22 cellular contexts compared by ENCODE assay signal in the genomic region with DNA sequence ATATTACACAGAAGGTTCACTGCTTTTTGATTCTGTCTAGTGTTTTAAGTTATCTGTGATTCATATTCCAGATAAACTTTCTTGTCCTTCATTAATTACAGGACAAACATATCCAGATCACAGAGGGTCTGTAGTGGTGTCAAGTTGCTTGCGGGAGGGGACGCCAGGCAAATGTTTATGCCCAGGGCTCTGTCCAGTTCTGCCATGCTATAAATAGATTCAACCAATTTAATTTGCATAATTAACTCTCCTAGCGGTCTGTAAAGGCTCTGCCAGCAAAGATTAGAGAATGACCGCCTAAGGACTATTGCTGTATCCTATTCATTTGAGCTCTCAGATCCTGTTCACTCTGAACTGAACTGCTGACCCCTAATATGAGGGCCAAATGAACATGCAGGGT. TPM values are rescaled to one million over a fixed set of nuclear protein-coding genes. Genes with fewer than 3 reads are reported as not detected.
"Had no signal": no experiment of that assay in that cellular context is flagged by ENCODE, and none has a peak within 500 bp of the region (broad histone marks: within the 10 kb centered on the region; RNA-seq: fewer than 3 reads in every experiment).

No MANE protein-coding gene starts in this region.

- H3K27me3 Mint-ChIP-seq: activated B cell treated with CpG ODN at 0.5 μM for 24 hours; activated CD4-positive, alpha-beta memory T cell treated with anti-CD3 and anti-CD28 coated beads, Interleukin-2, amount 10 ng/mL, durations not matched to agents 7 days and 5 days; activated naive CD4-positive, alpha-beta T cell treated with anti-CD3 and anti-CD28 coated beads, Interleukin-2, amount 10 ng/mL, durations not matched to agents 7 days and 5 days; naive B cell had no signal

- H3K4me3 Mint-ChIP-seq: activated B cell treated with CpG ODN at 0.5 μM for 24 hours; activated CD4-positive, alpha-beta memory T cell treated with anti-CD3 and anti-CD28 coated beads, Interleukin-2, amount 10 ng/mL, durations not matched to agents 7 days and 5 days; activated naive CD4-positive, alpha-beta T cell treated with anti-CD3 and anti-CD28 coated beads, Interleukin-2, amount 10 ng/mL, durations not matched to agents 7 days and 5 days; activated T-cell treated with anti-CD3 and anti-CD28 coated beads, Interleukin-2, amount 50 U/mL, for 72 hours; naive B cell; stimulated activated memory B cell treated with anti-CD40 and anti-IgM and Interleukin-4, amounts not matched to agents 10 μg/mL and 1 μg/mL and 100 μg/mL, for 72 hours; T-helper 2 cell treated with Interferon-gamma antibody and Interleukin-4, amounts not matched to agents 5 μg/mL and 100 μg/mL, for 36 hours had no signal

- H3K27ac Mint-ChIP-seq: activated B cell treated with CpG ODN at 0.5 μM for 24 hours; activated CD4-positive, alpha-beta memory T cell treated with anti-CD3 and anti-CD28 coated beads, Interleukin-2, amount 10 ng/mL, durations not matched to agents 7 days and 5 days; activated naive CD4-positive, alpha-beta T cell treated with anti-CD3 and anti-CD28 coated beads, Interleukin-2, amount 10 ng/mL, durations not matched to agents 7 days and 5 days; activated T-cell treated with anti-CD3 and anti-CD28 coated beads, Interleukin-2, amount 50 U/mL, for 72 hours; naive B cell; stimulated activated memory B cell treated with anti-CD40 and anti-IgM and Interleukin-4, amounts not matched to agents 10 μg/mL and 1 μg/mL and 100 μg/mL, for 72 hours; T-helper 2 cell treated with Interferon-gamma antibody and Interleukin-4, amounts not matched to agents 5 μg/mL and 100 μg/mL, for 36 hours had no signal

- ATAC-seq: activated T-cell treated with anti-CD3 and anti-CD28 coated beads, Interleukin-2, amount 50 U/mL, for 72 hours; gastroesophageal sphincter; lower lobe of right lung; stimulated activated memory B cell treated with anti-CD40 and anti-IgM and Interleukin-4, amounts not matched to agents 10 μg/mL and 1 μg/mL and 100 μg/mL, for 72 hours had no signal

- H3K9me3 ChIP-seq: gastroesophageal sphincter, lower lobe of right lung, sigmoid colon, stomach, suprapubic skin, transverse colon, uterus had no signal

- DNase-seq: activated B cell treated with CpG ODN at 0.5 μM for 24 hours; activated CD4-positive, alpha-beta memory T cell treated with anti-CD3 and anti-CD28 coated beads, Interleukin-2, amount 10 ng/mL, durations not matched to agents 7 days and 5 days; activated CD4-positive, alpha-beta T cell treated with anti-CD3 and anti-CD28 coated beads for 4 hours; activated effector memory CD4-positive, alpha-beta T cell treated with anti-CD3 and anti-CD28 coated beads, Interleukin-2, amount 50 U/mL, for 16 hours; activated naive CD4-positive, alpha-beta T cell treated with anti-CD3 and anti-CD28 coated beads, Interleukin-2, amount 10 ng/mL, durations not matched to agents 7 days and 5 days; activated T-cell treated with anti-CD3 and anti-CD28 coated beads, Interleukin-2, amount 50 U/mL, for 72 hours; amygdala; head of caudate nucleus; lower lobe of right lung; naive B cell; occipital lobe; sigmoid colon; stimulated activated CD4-positive, alpha-beta T cell treated with anti-CD3 and anti-CD28 coated beads, Interleukin-15, amount 100 ng/mL, for 24 hours; stomach; transverse colon; uterus had no signal

- H3K27me3 ChIP-seq: gastroesophageal sphincter, sigmoid colon, stomach, suprapubic skin, transverse colon, uterus had no signal

- H3K4me3 ChIP-seq: gastroesophageal sphincter, lower lobe of right lung, sigmoid colon, smooth muscle cell, stomach, suprapubic skin, transverse colon, uterus had no signal

- H3K36me3 Mint-ChIP-seq: activated naive CD4-positive, alpha-beta T cell treated with anti-CD3 and anti-CD28 coated beads, Interleukin-2, amount 10 ng/mL, durations not matched to agents 7 days and 5 days; naive B cell; stimulated activated memory B cell treated with anti-CD40 and anti-IgM and Interleukin-4, amounts not matched to agents 10 μg/mL and 1 μg/mL and 100 μg/mL, for 72 hours had no signal

- H3K27ac ChIP-seq: epithelial cell of prostate, gastroesophageal sphincter, lower lobe of right lung, sigmoid colon, stomach, suprapubic skin, transverse colon, uterus had no signal

- H3K4me1 Mint-ChIP-seq: activated B cell treated with CpG ODN at 0.5 μM for 24 hours; activated CD4-positive, alpha-beta memory T cell treated with anti-CD3 and anti-CD28 coated beads, Interleukin-2, amount 10 ng/mL, durations not matched to agents 7 days and 5 days; activated naive CD4-positive, alpha-beta T cell treated with anti-CD3 and anti-CD28 coated beads, Interleukin-2, amount 10 ng/mL, durations not matched to agents 7 days and 5 days; naive B cell; stimulated activated memory B cell treated with anti-CD40 and anti-IgM and Interleukin-4, amounts not matched to agents 10 μg/mL and 1 μg/mL and 100 μg/mL, for 72 hours had no signal

- H3K9me3 Mint-ChIP-seq: activated B cell treated with CpG ODN at 0.5 μM for 24 hours; activated CD4-positive, alpha-beta memory T cell treated with anti-CD3 and anti-CD28 coated beads, Interleukin-2, amount 10 ng/mL, durations not matched to agents 7 days and 5 days; activated naive CD4-positive, alpha-beta T cell treated with anti-CD3 and anti-CD28 coated beads, Interleukin-2, amount 10 ng/mL, durations not matched to agents 7 days and 5 days; stimulated activated memory B cell treated with anti-CD40 and anti-IgM and Interleukin-4, amounts not matched to agents 10 μg/mL and 1 μg/mL and 100 μg/mL, for 72 hours had no signal

- H3K4me1 ChIP-seq: gastroesophageal sphincter, lower lobe of right lung, stomach, suprapubic skin, transverse colon, uterus had no signal

- H3K36me3 ChIP-seq: gastroesophageal sphincter, lower lobe of right lung, sigmoid colon, stomach, suprapubic skin, transverse colon, uterus had no signal

RNA-seq across cellular contexts. Expression of a gene that starts 59.7 kb away (rescaled TPM):
- total RNA-seq: activated B cell treated with CpG ODN at 0.5 μM for 24 hours; activated CD4-positive, alpha-beta memory T cell treated with anti-CD3 and anti-CD28 coated beads, Interleukin-2, amount 10 ng/mL, durations not matched to agents 7 days and 5 days; activated T-cell treated with anti-CD3 and anti-CD28 coated beads, Interleukin-2, amount 50 U/mL, for 72 hours; smooth muscle cell had no signal
